In the genomic region with DNA sequence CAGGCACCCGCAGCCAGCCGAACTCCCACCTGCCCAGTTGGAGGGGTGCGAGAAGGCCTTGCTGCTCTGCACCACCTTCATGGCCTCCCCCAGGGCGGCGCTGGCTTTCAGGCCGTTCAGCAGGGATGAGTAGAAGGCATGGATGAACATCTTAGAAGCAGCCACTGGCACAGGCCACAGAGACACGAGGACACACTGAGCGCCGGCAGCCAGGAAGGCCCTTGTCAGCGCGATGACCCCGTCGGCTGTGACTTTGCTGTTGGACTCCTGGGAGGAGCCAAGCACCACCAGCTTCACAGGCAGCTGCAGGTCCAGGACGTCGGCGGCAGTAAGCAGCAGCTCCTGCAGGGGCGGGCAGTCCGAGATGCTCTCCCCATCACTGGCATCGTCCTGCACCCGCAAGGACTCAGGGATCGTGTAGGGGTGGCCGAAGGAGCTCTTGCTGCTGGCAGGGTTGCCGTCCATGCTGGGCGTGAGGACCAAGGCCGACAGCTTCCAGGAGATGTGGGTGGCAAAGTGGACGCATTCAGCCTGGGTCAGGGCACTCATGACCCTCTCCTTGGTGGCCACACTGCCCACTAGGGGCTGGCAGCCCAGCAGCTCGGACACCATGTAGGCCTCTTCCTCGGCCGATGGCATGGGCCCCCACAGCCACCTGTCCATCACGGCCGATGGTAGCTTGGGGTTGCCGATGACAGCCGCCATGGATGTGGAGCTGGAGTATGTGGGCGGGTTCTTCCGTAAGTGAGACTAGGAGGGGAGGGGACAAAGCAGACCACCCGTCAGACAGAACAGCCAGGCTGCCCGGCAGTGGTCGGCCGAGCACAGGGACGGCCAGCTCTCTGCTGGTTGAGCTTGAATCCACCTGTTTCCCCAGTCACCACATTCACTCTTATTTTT, we compare ENCODE assay signal across 16 cellular contexts.
A peak's percentile ranks its signal among the peaks of the same experiment; 100 is the strongest.
DNase-seq lines count a peak whose midpoint lies in the region; ATAC-seq and TF ChIP-seq lines count a peak whose summit lies in the region.
"Had no signal": no experiment of that assay in that cellular context is flagged by ENCODE, and none has a peak within 500 bp of the region (broad histone marks: within the 10 kb centered on the region; RNA-seq: fewer than 3 reads in every experiment).

No MANE protein-coding gene starts in this region.

- H3K4me1 Mint-ChIP-seq in CD14-positive monocyte: peaks cover 26% of the 10 kb centered on the region
- H3K4me1 Mint-ChIP-seq: CD8-positive, alpha-beta memory T cell; GM23338 had no signal

- H3K4me3 ChIP-seq in RWPE2 (ENCODE audit: severe bottlenecking) (no peak overlapping the region), right lobe of liver (no peak overlapping the region), sigmoid colon (no peak overlapping the region)
- H3K4me3 ChIP-seq: A549, GM23338 had no signal

- H3K4me1 ChIP-seq in RWPE2 (ENCODE audit: insufficient read depth, poor library complexity, severe bottlenecking) (peaks cover 3% of the 10 kb centered on the region), right lobe of liver (peaks cover 0 to 22% (median 5%) of the 10 kb centered on the region in 4 donors), sigmoid colon (no peaks in the 10 kb centered on the region)
- H3K4me1 ChIP-seq: A549, Caco-2 had no signal

- TF ChIP-seq POLR2A in right lobe of liver (IDR thresholded peaks at IDR 0.05): no peak
- no peak for TF ChIP-seq POLR2A in sigmoid colon (IDR thresholded peaks at IDR 0.05)

- no peaks in the 10 kb centered on the region for H3K36me3 Mint-ChIP-seq in CD14-positive monocyte
- H3K36me3 Mint-ChIP-seq: CD8-positive, alpha-beta memory T cell had no signal

- intact Hi-C loops in CD14-positive monocyte (cut with micrococcal nuclease) (no loop called here), right lobe of liver (cut with DNase I) (no loop called here), sigmoid colon (cut with DNase I) (no loop called here), posterior vena cava (cut with DNase I) (loop anchor here in 1 of 2 donors (1.0 kb wide), 1 partner anchor 23 kb away; no protein-coding TSS in a partner anchor)

- WGBS in right lobe of liver (ENCODE audit: insufficient coverage, low coverage, low lambda C conversion rate, missing lambda C conversion rate): 96% methylated on average over 5 of the region's 40 CpGs
- 96 to 97% methylated on average over 40 of the region's 40 CpGs for WGBS in sigmoid colon, 2 donors

- H3K27ac ChIP-seq in RWPE2 (ENCODE audit: poor library complexity, severe bottlenecking): no peak overlapping the region
- H3K27ac ChIP-seq in right lobe of liver: no peak overlapping the region
- H3K27ac ChIP-seq in sigmoid colon: no peak overlapping the region
- H3K27ac ChIP-seq: A549, HL-60 had no signal

- peaks cover 0 to 1% (median 0%) of the 10 kb centered on the region in 3 donors for H3K27me3 Mint-ChIP-seq in CD14-positive monocyte (ENCODE audit: low read depth in 3 of 3)

- TF ChIP-seq CTCF in CD14-positive monocyte (IDR thresholded peaks at IDR 0.05) (no peak), RWPE2 (IDR thresholded peaks at IDR 0.05; ENCODE audit: poor library complexity, severe bottlenecking) (no peak), right lobe of liver (IDR thresholded peaks at IDR 0.05) (no peak), sigmoid colon (IDR thresholded peaks at IDR 0.05) (no peak)

- H3K27me3 ChIP-seq in RWPE2 (ENCODE audit: insufficient read depth, poor library complexity, severe bottlenecking) (no peaks in the 10 kb centered on the region), right lobe of liver (no peaks in the 10 kb centered on the region), sigmoid colon (no peaks in the 10 kb centered on the region)

- ATAC-seq in RWPE2 (ENCODE audit: low read depth) (no peak), right lobe of liver (no peak), GM21529 (IDR thresholded peaks at IDR 0.05; ENCODE audit: unreplicated experiment) (no peak)
- ATAC-seq: A549, GM23338 had no signal

- H3K9me3 ChIP-seq in RWPE2 (ENCODE audit: severe bottlenecking) (no peaks in the 10 kb centered on the region), right lobe of liver (no peaks in the 10 kb centered on the region), sigmoid colon (no peaks in the 10 kb centered on the region)
- H3K9me3 ChIP-seq: A549, Caco-2 had no signal

- H3K36me3 ChIP-seq in RWPE2 (ENCODE audit: low read depth): no peaks in the 10 kb centered on the region
- H3K36me3 ChIP-seq in right lobe of liver: no peaks in the 10 kb centered on the region
- H3K36me3 ChIP-seq in sigmoid colon: peaks cover 0 to 61% (median 13%) of the 10 kb centered on the region in 4 donors

- no peaks in the 10 kb centered on the region for H3K9me3 Mint-ChIP-seq in CD14-positive monocyte
- H3K9me3 Mint-ChIP-seq: CD8-positive, alpha-beta memory T cell; GM23338 had no signal

- H3K4me3 Mint-ChIP-seq in CD14-positive monocyte: no peak overlapping the region
- H3K4me3 Mint-ChIP-seq: CD8-positive, alpha-beta memory T cell; GM23338 had no signal

- no peak overlapping the region for H3K27ac Mint-ChIP-seq in CD14-positive monocyte
- H3K27ac Mint-ChIP-seq: CD8-positive, alpha-beta memory T cell; GM23338 had no signal

- peak; percentile 37 for DNase-seq in CD14-positive monocyte (ENCODE audit: low spot score)
- DNase-seq in RWPE2 (ENCODE audit: low spot score): peak; percentile 54
- peak in 2 of 3 donors; percentile 21 to 45 for DNase-seq in right lobe of liver
- DNase-seq in sigmoid colon: peak; percentile 62
- DNase-seq in NCI-H187 (lab: John Stamatoyannopoulos, UW): no peak
- DNase-seq in GF-D8 (lab: John Stamatoyannopoulos, UW): no peak
- DNase-seq in posterior vena cava (ENCODE audit: low spot score): no peak
- DNase-seq: Caco-2; CD8-positive, alpha-beta memory T cell; DND-41; GDM1; H7 had no signal

- TF ChIP-seq EP300 in sigmoid colon (IDR thresholded peaks at IDR 0.05): no peak

Comparison
In these comparisons a context has a peak if more than half of its experiments do, and no peak if none do; other contexts are left out.
1. DNase-seq: peak in CD14-positive monocyte (single experiment), RWPE2 (single experiment), right lobe of liver (2 of 3) and sigmoid colon (single experiment); none in NCI-H187 (0 of 2), GF-D8 (single experiment) and posterior vena cava (single experiment).